ENCODE assay signal across 9 cellular contexts in the genomic region with DNA sequence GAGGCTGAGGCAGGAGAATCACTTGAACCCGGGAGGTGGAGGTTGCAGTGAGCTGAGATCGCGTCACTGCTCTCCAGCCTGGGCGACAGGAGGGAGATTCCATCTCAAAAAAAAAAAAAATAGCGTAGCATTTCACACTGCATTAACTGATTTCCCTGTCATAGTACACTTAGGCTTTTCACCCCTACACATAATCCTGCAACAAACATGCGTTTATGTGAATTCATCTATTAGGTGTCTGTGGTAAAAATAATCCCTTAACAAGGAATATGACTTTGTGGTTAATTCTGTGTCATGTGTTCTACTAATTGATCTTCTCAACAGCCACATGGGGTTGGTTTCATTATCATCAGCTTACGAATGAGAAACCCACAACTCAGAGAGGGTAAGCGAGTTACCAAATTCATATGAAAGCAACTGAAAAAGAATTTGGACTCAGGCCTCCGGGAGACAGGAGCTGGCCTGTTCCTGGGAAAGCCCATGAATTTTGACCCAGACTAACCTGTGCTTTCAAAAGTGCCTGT. TPM values are rescaled to one million over a fixed set of nuclear protein-coding genes. Genes with fewer than 3 reads are reported as not detected.
DNase-seq lines count a peak whose midpoint lies in the region; ATAC-seq and TF ChIP-seq lines count a peak whose summit lies in the region.
"Had no signal": no experiment of that assay in that cellular context is flagged by ENCODE, and none has a peak within 500 bp of the region (broad histone marks: within the 10 kb centered on the region; RNA-seq: fewer than 3 reads in every experiment).

No MANE protein-coding gene starts in this region.

- no peaks in the 10 kb centered on the region for H3K9me3 Mint-ChIP-seq in activated naive CD8-positive, alpha-beta T cell treated with anti-CD3 and anti-CD28 coated beads for 36 hours

- DNase-seq in stimulated activated CD4-positive, alpha-beta T cell treated with anti-CD3 and anti-CD28 coated beads, Interleukin-15, amount 100 ng/mL, for 24 hours: peak; percentile 17
- no peak for DNase-seq in stimulated activated CD4-positive, alpha-beta T cell treated with anti-CD3 and anti-CD28 coated beads, Interleukin-1b, Interleukin-23, amount 100 ng/mL, for 48 hours
- DNase-seq in activated naive CD8-positive, alpha-beta T cell treated with anti-CD3 and anti-CD28 coated beads for 36 hours: no peak
- no peak for DNase-seq in erythroblast (lab: John Stamatoyannopoulos, UW)
- no peak for DNase-seq in SIG-M5 treated with dmso at 0.1 percent for 504 hours (lab: John Stamatoyannopoulos, UW; ENCODE audit: unreplicated experiment)
- no peak for DNase-seq in dermis blood vessel endothelial cell
- DNase-seq in COLO668 (lab: John Stamatoyannopoulos, UW; ENCODE audit: unreplicated experiment): no peak

- peak; percentile 36 for ATAC-seq in HG03565 (IDR thresholded peaks at IDR 0.05; ENCODE audit: unreplicated experiment)

- TF ChIP-seq POLR2A in erythroblast (IDR thresholded peaks at IDR 0.05; ENCODE audit: low read length): no peak

- H3K36me3 Mint-ChIP-seq in activated naive CD8-positive, alpha-beta T cell treated with anti-CD3 and anti-CD28 coated beads for 36 hours: no peaks in the 10 kb centered on the region

- H3K27me3 Mint-ChIP-seq in activated naive CD8-positive, alpha-beta T cell treated with anti-CD3 and anti-CD28 coated beads for 36 hours: no peaks in the 10 kb centered on the region

- no peak overlapping the region for H3K4me3 Mint-ChIP-seq in activated naive CD8-positive, alpha-beta T cell treated with anti-CD3 and anti-CD28 coated beads for 36 hours

- peaks cover 19% of the 10 kb centered on the region for H3K4me1 Mint-ChIP-seq in activated naive CD8-positive, alpha-beta T cell treated with anti-CD3 and anti-CD28 coated beads for 36 hours

- H3K27ac Mint-ChIP-seq in activated naive CD8-positive, alpha-beta T cell treated with anti-CD3 and anti-CD28 coated beads for 36 hours: peak overlapping the region; percentile 86

RNA-seq across cellular contexts. Expression of a gene that starts 36.7 kb away (rescaled TPM):
- not detected for total RNA-seq in activated naive CD8-positive, alpha-beta T cell treated with anti-CD3 and anti-CD28 coated beads for 36 hours
- 0.23 and 0.34 TPM in 2 replicates for total RNA-seq in dermis blood vessel endothelial cell
- total RNA-seq: hepatocyte had no signal
